ENCODE assay signal across 1 cellular context in the genomic region with DNA sequence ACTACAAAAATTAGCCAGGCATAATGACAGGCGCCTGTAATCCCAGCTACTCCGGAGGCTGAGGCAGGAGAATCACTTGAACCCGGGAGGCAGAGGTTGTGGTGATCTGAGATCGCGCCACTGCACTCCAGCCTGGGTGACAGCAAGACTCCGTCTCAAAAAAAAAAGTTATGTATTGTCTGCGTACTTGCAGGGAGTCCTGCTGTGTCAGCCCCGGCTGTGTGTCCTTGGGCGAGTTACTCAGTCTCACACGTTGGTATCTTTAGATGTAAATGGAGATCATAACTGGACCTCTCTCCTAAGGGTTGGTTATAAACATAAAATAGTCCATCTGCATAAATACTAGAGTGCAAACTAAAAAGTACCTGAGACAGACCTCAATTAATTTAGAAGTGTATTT.
TF ChIP-seq lines count a peak whose summit lies in the region.

No MANE protein-coding gene starts in this region.

TF ChIP-seq in K562, 482 proteins besides CTCF, POLR2A, EP300 and RAD21:
- TF ChIP-seq BRF2 (IDR thresholded peaks at IDR 0.05; ENCODE audit: borderline replicate concordance, insufficient read depth, insufficient read length) = no peak
- TF ChIP-seq SMAD3 (CRISPR knock-in tag; conservative IDR thresholded peaks at IDR 0.05) = no peak
- no peak for TF ChIP-seq RBM25 (IDR thresholded peaks at IDR 0.05; ENCODE audit: low read depth, low read length, severe bottlenecking)
- no peak for TF ChIP-seq ATF7 (IDR thresholded peaks at IDR 0.05)
- no peak for TF ChIP-seq NONO (IDR thresholded peaks at IDR 0.05; ENCODE audit: low read depth in 2 of 2, low read length in 1 of 2)
- no peak for TF ChIP-seq PHB2 (IDR thresholded peaks at IDR 0.05; ENCODE audit: low read depth)
- TF ChIP-seq, protein P1, sequence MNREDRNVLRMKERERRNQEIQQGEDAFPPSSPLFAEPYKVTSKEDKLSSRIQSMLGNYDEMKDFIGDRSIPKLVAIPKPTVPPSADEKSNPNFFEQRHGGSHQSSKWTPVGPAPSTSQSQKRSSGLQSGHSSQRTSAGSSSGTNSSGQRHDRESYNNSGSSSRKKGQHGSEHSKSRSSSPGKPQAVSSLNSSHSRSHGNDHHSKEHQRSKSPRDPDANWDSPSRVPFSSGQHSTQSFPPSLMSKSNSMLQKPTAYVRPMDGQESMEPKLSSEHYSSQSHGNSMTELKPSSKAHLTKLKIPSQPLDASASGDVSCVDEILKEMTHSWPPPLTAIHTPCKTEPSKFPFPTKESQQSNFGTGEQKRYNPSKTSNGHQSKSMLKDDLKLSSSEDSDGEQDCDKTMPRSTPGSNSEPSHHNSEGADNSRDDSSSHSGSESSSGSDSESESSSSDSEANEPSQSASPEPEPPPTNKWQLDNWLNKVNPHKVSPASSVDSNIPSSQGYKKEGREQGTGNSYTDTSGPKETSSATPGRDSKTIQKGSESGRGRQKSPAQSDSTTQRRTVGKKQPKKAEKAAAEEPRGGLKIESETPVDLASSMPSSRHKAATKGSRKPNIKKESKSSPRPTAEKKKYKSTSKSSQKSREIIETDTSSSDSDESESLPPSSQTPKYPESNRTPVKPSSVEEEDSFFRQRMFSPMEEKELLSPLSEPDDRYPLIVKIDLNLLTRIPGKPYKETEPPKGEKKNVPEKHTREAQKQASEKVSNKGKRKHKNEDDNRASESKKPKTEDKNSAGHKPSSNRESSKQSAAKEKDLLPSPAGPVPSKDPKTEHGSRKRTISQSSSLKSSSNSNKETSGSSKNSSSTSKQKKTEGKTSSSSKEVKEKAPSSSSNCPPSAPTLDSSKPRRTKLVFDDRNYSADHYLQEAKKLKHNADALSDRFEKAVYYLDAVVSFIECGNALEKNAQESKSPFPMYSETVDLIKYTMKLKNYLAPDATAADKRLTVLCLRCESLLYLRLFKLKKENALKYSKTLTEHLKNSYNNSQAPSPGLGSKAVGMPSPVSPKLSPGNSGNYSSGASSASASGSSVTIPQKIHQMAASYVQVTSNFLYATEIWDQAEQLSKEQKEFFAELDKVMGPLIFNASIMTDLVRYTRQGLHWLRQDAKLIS (CRISPR knock-in tag; IDR thresholded peaks at IDR 0.05) = no peak
- no peak for TF ChIP-seq RERE (CRISPR knock-in tag; IDR thresholded peaks at IDR 0.05; ENCODE audit: borderline replicate concordance)
- no peak for TF ChIP-seq KDM5B (IDR thresholded peaks at IDR 0.05; ENCODE audit: insufficient replicate concordance, low read depth, low read length)
